ENCODE assay signal across 32 cellular contexts in the genomic region with DNA sequence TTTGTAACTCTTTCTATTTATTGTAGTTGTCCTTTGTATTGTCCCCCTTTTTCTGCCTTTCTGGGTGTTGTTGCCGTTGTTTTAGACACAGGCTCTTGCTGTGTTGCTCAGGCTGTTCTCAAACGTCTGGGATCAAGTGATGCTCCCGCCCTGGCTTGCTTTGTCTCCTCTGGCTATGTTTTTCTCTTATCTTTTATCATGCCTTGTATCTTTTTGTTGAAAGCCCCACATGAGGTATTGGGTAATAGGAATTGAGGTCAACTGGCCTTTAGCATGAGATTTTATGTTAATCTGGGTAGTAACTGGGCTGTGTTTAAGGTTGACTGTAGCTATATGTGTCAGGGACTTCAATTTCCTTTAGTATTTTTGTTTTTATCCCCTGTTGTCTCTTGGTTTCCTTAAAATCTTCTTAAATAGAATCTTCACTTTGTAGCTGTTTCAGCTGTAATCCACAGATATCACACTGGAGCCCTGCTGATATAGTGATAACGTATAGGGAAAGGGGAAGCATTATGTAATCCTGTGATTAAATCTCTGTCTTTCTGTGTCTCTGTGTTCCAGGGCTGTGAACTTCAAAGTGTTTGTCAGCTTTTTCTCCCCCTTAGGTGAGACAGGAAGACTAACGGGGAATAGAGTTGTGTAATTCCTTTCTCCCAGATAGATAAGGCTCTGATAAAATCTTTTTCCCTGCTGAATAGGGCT. TPM values are rescaled to one million over a fixed set of nuclear protein-coding genes. Genes with fewer than 3 reads are reported as not detected.
"Had no signal": no experiment of that assay in that cellular context is flagged by ENCODE, and none has a peak within 500 bp of the region (broad histone marks: within the 10 kb centered on the region; RNA-seq: fewer than 3 reads in every experiment).

No MANE protein-coding gene starts in this region.

- H3K4me3 Mint-ChIP-seq: activated B cell treated with CpG ODN at 0.5 μM for 24 hours; activated CD8-positive, alpha-beta memory T cell treated with anti-CD3 and anti-CD28 coated beads, Interleukin-2, amount 10 ng/mL, durations not matched to agents 7 days and 5 days; activated CD8-positive, alpha-beta T cell treated with anti-CD3 and anti-CD28 coated beads, Interleukin-2, amount 10 ng/mL, durations not matched to agents 7 days and 5 days; activated naive CD4-positive, alpha-beta T cell treated with anti-CD3 and anti-CD28 coated beads, Interleukin-2, amount 50 U/mL, for 24 hours; brain; natural killer cell treated with Interleukin-12 subunit alpha and Interleukin-12 subunit beta and Interleukin-15 and Interleukin-18, amount 100 ng/mL, for 72 hours; stimulated activated effector memory CD8-positive, alpha-beta T cell treated with anti-CD3 and anti-CD28 coated beads, Interleukin-12 subunit alpha, Interleukin-12 subunit beta, amount 100 ng/mL, for 72 hours; stimulated activated naive CD8-positive, alpha-beta T cell treated with anti-CD3 and anti-CD28 coated beads, Interleukin-15, Interleukin-2, amounts not matched to agents 100 ng/mL and 50 ng/mL, for 24 hours; type B pancreatic cell had no signal

- H3K27ac ChIP-seq: cardiac muscle cell, colonic mucosa, gastrocnemius medialis, left ventricle myocardium inferior, sigmoid colon, thoracic aorta, vagina had no signal

- H3K36me3 Mint-ChIP-seq: stimulated activated effector memory CD8-positive, alpha-beta T cell treated with anti-CD3 and anti-CD28 coated beads, Interleukin-12 subunit alpha, Interleukin-12 subunit beta, amount 100 ng/mL, for 72 hours had no signal

- ATAC-seq: activated CD8-positive, alpha-beta memory T cell treated with anti-CD3 and anti-CD28 coated beads, Interleukin-2, amount 10 ng/mL, durations not matched to agents 7 days and 5 days; activated CD8-positive, alpha-beta T cell treated with anti-CD3 and anti-CD28 coated beads, Interleukin-2, amount 10 ng/mL, durations not matched to agents 7 days and 5 days; gastrocnemius medialis; mucosa of descending colon; natural killer cell treated with Interleukin-12 subunit alpha and Interleukin-12 subunit beta and Interleukin-15 and Interleukin-18, amount 100 ng/mL, for 72 hours; stimulated activated effector memory CD8-positive, alpha-beta T cell treated with anti-CD3 and anti-CD28 coated beads, Interleukin-12 subunit alpha, Interleukin-12 subunit beta, amount 100 ng/mL, for 72 hours had no signal

- H3K27me3 Mint-ChIP-seq: activated CD8-positive, alpha-beta memory T cell treated with anti-CD3 and anti-CD28 coated beads, Interleukin-2, amount 10 ng/mL, durations not matched to agents 7 days and 5 days; activated naive CD4-positive, alpha-beta T cell treated with anti-CD3 and anti-CD28 coated beads, Interleukin-2, amount 50 U/mL, for 24 hours; brain; stimulated activated naive CD8-positive, alpha-beta T cell treated with anti-CD3 and anti-CD28 coated beads, Interleukin-15, Interleukin-2, amounts not matched to agents 100 ng/mL and 50 ng/mL, for 24 hours; type B pancreatic cell had no signal

- H3K36me3 ChIP-seq: cardiac muscle cell, colonic mucosa, gastrocnemius medialis, left ventricle myocardium inferior, sigmoid colon, thoracic aorta, vagina had no signal

- H3K4me1 Mint-ChIP-seq: activated B cell treated with CpG ODN at 0.5 μM for 24 hours; activated naive CD4-positive, alpha-beta T cell treated with anti-CD3 and anti-CD28 coated beads, Interleukin-2, amount 50 U/mL, for 24 hours; brain had no signal

- FAIRE-seq: small intestine, TTC549 had no signal

- DNase-seq: activated B cell treated with CpG ODN at 0.5 μM for 24 hours; activated CD8-positive, alpha-beta memory T cell treated with anti-CD3 and anti-CD28 coated beads, Interleukin-2, amount 10 ng/mL, durations not matched to agents 7 days and 5 days; activated CD8-positive, alpha-beta T cell treated with anti-CD3 and anti-CD28 coated beads, Interleukin-2, amount 10 ng/mL, durations not matched to agents 7 days and 5 days; activated T-cell treated with anti-CD3 and anti-CD28 coated beads, Interleukin-2, amount 50 U/mL, for 48 hours; aorta; cerebellar nuclear complex; colonic mucosa; effector CD8-positive, alpha-beta T cell; gastrocnemius medialis; glutamatergic neuron; islet precursor cell; left ventricle myocardium inferior; mucosa of descending colon; sigmoid colon; small intestine; stimulated activated CD4-positive, alpha-beta T cell treated with anti-CD3 and anti-CD28 coated beads, Interleukin-4, amount 100 ng/mL, for 24 hours had no signal

- H3K4me3 ChIP-seq: cardiac muscle cell, colonic mucosa, gastrocnemius medialis, left ventricle myocardium inferior, lung, mucosa of descending colon, sigmoid colon, thoracic aorta, vagina had no signal

- H3K27me3 ChIP-seq: cardiac muscle cell, colonic mucosa, gastrocnemius medialis, sigmoid colon, vagina had no signal

- H3K27ac Mint-ChIP-seq: activated B cell treated with CpG ODN at 0.5 μM for 24 hours; activated CD8-positive, alpha-beta memory T cell treated with anti-CD3 and anti-CD28 coated beads, Interleukin-2, amount 10 ng/mL, durations not matched to agents 7 days and 5 days; activated CD8-positive, alpha-beta T cell treated with anti-CD3 and anti-CD28 coated beads, Interleukin-2, amount 10 ng/mL, durations not matched to agents 7 days and 5 days; activated naive CD4-positive, alpha-beta T cell treated with anti-CD3 and anti-CD28 coated beads, Interleukin-2, amount 50 U/mL, for 24 hours; activated T-helper 2 cell treated with anti-CD3 and anti-CD28 coated beads, Interferon-gamma antibody, Interleukin-2, Interleukin-4, amounts not matched to agents 10 μg/mL and 5 μg/mL and 100 μg/mL, durations not matched to agents 14 hours and 24 hours and 36 hours; brain; natural killer cell treated with Interleukin-12 subunit alpha and Interleukin-12 subunit beta and Interleukin-15 and Interleukin-18, amount 100 ng/mL, for 72 hours; stimulated activated effector memory CD8-positive, alpha-beta T cell treated with anti-CD3 and anti-CD28 coated beads, Interleukin-12 subunit alpha, Interleukin-12 subunit beta, amount 100 ng/mL, for 72 hours; stimulated activated naive CD8-positive, alpha-beta T cell treated with anti-CD3 and anti-CD28 coated beads, Interleukin-15, Interleukin-2, amounts not matched to agents 100 ng/mL and 50 ng/mL, for 24 hours; type B pancreatic cell had no signal

- H3K4me1 ChIP-seq: colonic mucosa, gastrocnemius medialis, left ventricle myocardium inferior, sigmoid colon, vagina had no signal

- H3K9me3 ChIP-seq: colonic mucosa, gastrocnemius medialis had no signal

RNA-seq across cellular contexts. Expression of gene CACNA1B, which starts 25.9 kb away (rescaled TPM):
- total RNA-seq: activated CD8-positive, alpha-beta memory T cell treated with anti-CD3 and anti-CD28 coated beads, Interleukin-2, amount 10 ng/mL, durations not matched to agents 7 days and 5 days; activated CD8-positive, alpha-beta T cell treated with anti-CD3 and anti-CD28 coated beads, Interleukin-2, amount 10 ng/mL, durations not matched to agents 7 days and 5 days; mesenteric fat pad; myocyte; omental fat pad; subcutaneous adipose tissue had no signal
